ENCODE assay signal across 1 cellular context in the genomic region with DNA sequence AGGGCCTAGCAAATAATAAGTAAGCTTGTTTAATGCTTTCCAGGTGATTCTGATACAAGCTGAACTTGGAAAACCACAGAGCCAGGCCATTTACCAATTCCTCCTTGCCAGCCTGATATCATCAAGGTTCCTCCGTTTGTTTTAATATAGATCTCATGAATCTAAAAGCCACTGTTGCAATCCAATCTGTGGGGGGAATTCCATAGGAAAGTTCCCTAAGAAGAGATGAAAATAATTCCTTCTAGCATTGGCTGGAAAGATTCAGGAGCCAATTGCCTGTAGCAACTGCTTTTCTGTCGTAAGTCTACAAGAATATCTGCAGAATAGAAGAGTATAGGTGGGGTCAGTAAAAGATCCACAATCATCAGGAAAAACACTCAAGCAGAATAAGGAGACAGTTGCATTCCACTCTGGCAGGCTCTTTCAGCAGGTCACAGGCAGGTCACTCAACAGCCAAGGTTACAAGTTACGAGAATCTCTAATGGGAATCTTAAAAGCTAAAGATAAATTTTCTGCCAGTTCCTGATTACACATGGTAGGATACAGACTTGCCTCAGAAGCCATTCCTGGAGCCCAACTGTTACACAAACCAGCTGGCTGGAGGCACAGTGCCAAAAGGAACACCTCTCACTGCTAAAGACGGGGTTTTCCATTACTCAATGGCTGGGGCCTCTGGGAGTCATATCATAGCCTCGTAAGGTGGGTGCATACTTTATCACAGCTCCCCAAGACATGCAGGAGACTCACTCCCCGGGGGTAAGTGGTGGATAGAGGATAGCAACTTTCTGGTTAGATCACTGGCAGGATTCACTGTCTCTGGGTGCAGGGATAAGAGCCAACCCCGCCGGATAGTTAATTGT.
TF ChIP-seq lines count a peak whose summit lies in the region.

No MANE protein-coding gene starts in this region.

TF ChIP-seq in K562, 482 proteins besides CTCF, POLR2A, EP300 and RAD21 (continued from another document):
- TF ChIP-seq ARID1B (IDR thresholded peaks at IDR 0.05) (peak; percentile 86), ESRRB (CRISPR knock-in tag; IDR thresholded peaks at IDR 0.05; ENCODE audit: borderline replicate concordance) (no peak), ZNF707 (CRISPR knock-in tag; conservative IDR thresholded peaks at IDR 0.05) (no peak), HMG20B (CRISPR knock-in tag; IDR thresholded peaks at IDR 0.05) (no peak), SAFB2 (IDR thresholded peaks at IDR 0.05; ENCODE audit: borderline replicate concordance, low read depth, low read length, severe bottlenecking) (no peak), HDAC8 (tag; IDR thresholded peaks at IDR 0.05) (no peak), CC2D1A (IDR thresholded peaks at IDR 0.05) (peak; percentile 66; the same call in 1 of the 2 replicates), RFX1 (IDR thresholded peaks at IDR 0.05) (no peak), ZFP36 (IDR thresholded peaks at IDR 0.05; ENCODE audit: low read depth, low read length, partially characterized antibody) (peak; percentile 82), NFATC3 (IDR thresholded peaks at IDR 0.05) (peak; percentile 73; the same call in 1 of the 2 replicates), RBM14 (IDR thresholded peaks at IDR 0.05; ENCODE audit: borderline replicate concordance, insufficient read depth, low read depth, low read length) (no peak), TBL1XR1 (IDR thresholded peaks at IDR 0.05; ENCODE audit: low read length in 2 of 2) (peak in 1 of 2 experiments; percentile 60; a peak in 2 of 4 replicates), ZNF57 (CRISPR knock-in tag; IDR thresholded peaks at IDR 0.05) (no peak), MEIS2 (IDR thresholded peaks at IDR 0.05; ENCODE audit: partially characterized antibody) (peak; percentile 62), HNRNPL (IDR thresholded peaks at IDR 0.05; ENCODE audit: low read depth, low read length) (no peak), ELF1 (tag; IDR thresholded peaks at IDR 0.05) (no peak), ARID2 (IDR thresholded peaks at IDR 0.05) (no peak)
- TF ChIP-seq, protein P1, sequence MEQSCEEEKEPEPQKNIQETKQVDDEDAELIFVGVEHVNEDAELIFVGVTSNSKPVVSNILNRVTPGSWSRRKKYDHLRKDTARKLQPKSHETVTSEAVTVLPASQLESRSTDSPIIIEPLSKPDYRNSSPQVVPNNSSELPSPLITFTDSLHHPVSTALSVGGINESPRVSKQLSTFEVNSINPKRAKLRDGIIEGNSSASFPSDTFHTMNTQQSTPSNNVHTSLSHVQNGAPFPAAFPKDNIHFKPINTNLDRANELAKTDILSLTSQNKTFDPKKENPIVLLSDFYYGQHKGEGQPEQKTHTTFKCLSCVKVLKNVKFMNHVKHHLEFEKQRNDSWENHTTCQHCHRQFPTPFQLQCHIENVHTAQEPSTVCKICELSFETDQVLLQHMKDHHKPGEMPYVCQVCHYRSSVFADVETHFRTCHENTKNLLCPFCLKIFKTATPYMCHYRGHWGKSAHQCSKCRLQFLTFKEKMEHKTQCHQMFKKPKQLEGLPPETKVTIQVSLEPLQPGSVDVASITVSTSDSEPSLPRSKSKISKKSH (CRISPR knock-in tag; IDR thresholded peaks at IDR 0.05), result no peak
- TF ChIP-seq, protein P2, sequence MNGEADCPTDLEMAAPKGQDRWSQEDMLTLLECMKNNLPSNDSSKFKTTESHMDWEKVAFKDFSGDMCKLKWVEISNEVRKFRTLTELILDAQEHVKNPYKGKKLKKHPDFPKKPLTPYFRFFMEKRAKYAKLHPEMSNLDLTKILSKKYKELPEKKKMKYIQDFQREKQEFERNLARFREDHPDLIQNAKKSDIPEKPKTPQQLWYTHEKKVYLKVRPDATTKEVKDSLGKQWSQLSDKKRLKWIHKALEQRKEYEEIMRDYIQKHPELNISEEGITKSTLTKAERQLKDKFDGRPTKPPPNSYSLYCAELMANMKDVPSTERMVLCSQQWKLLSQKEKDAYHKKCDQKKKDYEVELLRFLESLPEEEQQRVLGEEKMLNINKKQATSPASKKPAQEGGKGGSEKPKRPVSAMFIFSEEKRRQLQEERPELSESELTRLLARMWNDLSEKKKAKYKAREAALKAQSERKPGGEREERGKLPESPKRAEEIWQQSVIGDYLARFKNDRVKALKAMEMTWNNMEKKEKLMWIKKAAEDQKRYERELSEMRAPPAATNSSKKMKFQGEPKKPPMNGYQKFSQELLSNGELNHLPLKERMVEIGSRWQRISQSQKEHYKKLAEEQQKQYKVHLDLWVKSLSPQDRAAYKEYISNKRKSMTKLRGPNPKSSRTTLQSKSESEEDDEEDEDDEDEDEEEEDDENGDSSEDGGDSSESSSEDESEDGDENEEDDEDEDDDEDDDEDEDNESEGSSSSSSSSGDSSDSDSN (IDR thresholded peaks at IDR 0.05; ENCODE audit: borderline replicate concordance in 1 of 2, low read depth in 2 of 2, low read length in 2 of 2), result no peak
- TF ChIP-seq, protein P3, sequence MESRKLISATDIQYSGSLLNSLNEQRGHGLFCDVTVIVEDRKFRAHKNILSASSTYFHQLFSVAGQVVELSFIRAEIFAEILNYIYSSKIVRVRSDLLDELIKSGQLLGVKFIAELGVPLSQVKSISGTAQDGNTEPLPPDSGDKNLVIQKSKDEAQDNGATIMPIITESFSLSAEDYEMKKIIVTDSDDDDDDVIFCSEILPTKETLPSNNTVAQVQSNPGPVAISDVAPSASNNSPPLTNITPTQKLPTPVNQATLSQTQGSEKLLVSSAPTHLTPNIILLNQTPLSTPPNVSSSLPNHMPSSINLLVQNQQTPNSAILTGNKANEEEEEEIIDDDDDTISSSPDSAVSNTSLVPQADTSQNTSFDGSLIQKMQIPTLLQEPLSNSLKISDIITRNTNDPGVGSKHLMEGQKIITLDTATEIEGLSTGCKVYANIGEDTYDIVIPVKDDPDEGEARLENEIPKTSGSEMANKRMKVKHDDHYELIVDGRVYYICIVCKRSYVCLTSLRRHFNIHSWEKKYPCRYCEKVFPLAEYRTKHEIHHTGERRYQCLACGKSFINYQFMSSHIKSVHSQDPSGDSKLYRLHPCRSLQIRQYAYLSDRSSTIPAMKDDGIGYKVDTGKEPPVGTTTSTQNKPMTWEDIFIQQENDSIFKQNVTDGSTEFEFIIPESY (CRISPR knock-in tag; IDR thresholded peaks at IDR 0.05), result peak; percentile 31; the same call in 1 of the 2 replicates
TF ChIP-seq in K562: peak in this region for 74.
